Comparison of ENCODE assay signal across 1 cellular context in genomic region chr15:96330450-96331140, GRCh38.
TF ChIP-seq lines count a peak whose summit lies in the region.

NR2F2 (plus strand) TSS chr15:96330700; CDS start chr15:96332106, 1,406 bp downstream.

TF ChIP-seq in endothelial cell of umbilical vein, 7 proteins besides CTCF, POLR2A, EP300 and RAD21:
- TF ChIP-seq POLR2AphosphoS5 (IDR thresholded peaks at IDR 0.05; ENCODE audit: insufficient read depth, low read depth, low read length) (peak; percentile 99), MAX (IDR thresholded peaks at IDR 0.05; ENCODE audit: insufficient read depth, insufficient read length) (peak; percentile 63), FOS (IDR thresholded peaks at IDR 0.05; ENCODE audit: borderline replicate concordance, insufficient read depth, low read length) (no peak)
